8 cellular contexts compared by ENCODE assay signal in genomic region chr9:35102769-35103659, GRCh38. TPM values are rescaled to one million over a fixed set of nuclear protein-coding genes. Genes with fewer than 3 reads are reported as not detected.
DNase-seq lines count a peak whose midpoint lies in the region; ATAC-seq, FAIRE-seq and TF ChIP-seq lines count a peak whose summit lies in the region.

Gene STOML2 (minus strand): TSS chr9:35103131. CDS start chr9:35103094, 37 bp downstream.

- H3K4me3 ChIP-seq in astrocyte (ENCODE audit: insufficient read depth, low read depth, low read length): peak within 1 kb of the TSS; percentile 82
- H3K4me3 ChIP-seq in rectal smooth muscle tissue (ENCODE audit: low read length): peak within 1 kb of the TSS; percentile 86
- H3K4me3 ChIP-seq in aorta (ENCODE audit: low read length in 2 of 2): peak within 1 kb of the TSS; percentile 59 to 62

- 1% methylated on average over 57 of the region's 57 CpGs for WGBS in aorta, 2 donors

- no peaks in the 10 kb centered on the region for H3K27me3 ChIP-seq in astrocyte (ENCODE audit: insufficient read depth, low read length)
- no peaks in the 10 kb centered on the region for H3K27me3 ChIP-seq in rectal smooth muscle tissue (ENCODE audit: control insufficient read depth, insufficient read depth, low read length)
- H3K27me3 ChIP-seq in aorta (ENCODE audit: control insufficient read depth in 1 of 2, insufficient read depth in 2 of 2, low read length in 1 of 2): no peaks in the 10 kb centered on the region

- H3K4me1 ChIP-seq in astrocyte (ENCODE audit: insufficient read depth, low read length) (peaks cover 17% of the 10 kb centered on the region), rectal smooth muscle tissue (ENCODE audit: control insufficient read depth, insufficient read depth, low read length) (peaks cover 11% of the 10 kb centered on the region), aorta (ENCODE audit: control insufficient read depth in 1 of 2, insufficient read depth in 2 of 2, low read length in 2 of 2) (no peaks in the 10 kb centered on the region)

- no peaks in the 10 kb centered on the region for H3K27me3 Mint-ChIP-seq in astrocyte (ENCODE audit: low read depth, unreplicated experiment)

- peak; percentile 81 for TF ChIP-seq POLR2A in GM18505 (IDR thresholded peaks at IDR 0.05; ENCODE audit: borderline replicate concordance, extremely low read depth, insufficient read depth, insufficient read length)

- H3K9ac ChIP-seq in astrocyte (ENCODE audit: low read length) (peak within 1 kb of the TSS; percentile 94), rectal smooth muscle tissue (ENCODE audit: low read length) (peak within 1 kb of the TSS; percentile 90)

- H3K27ac ChIP-seq in astrocyte (ENCODE audit: low read depth, low read length) (peak within 1 kb of the TSS; percentile 93), rectal smooth muscle tissue (ENCODE audit: low read depth, low read length) (peak within 1 kb of the TSS; percentile 85), aorta (ENCODE audit: low read depth in 1 of 2, low read length in 2 of 2) (peak within 1 kb of the TSS in 1 of 2 donors; percentile 65)

- H3K9me3 ChIP-seq in astrocyte (ENCODE audit: insufficient read depth, low read depth, low read length) (no peaks in the 10 kb centered on the region), aorta (ENCODE audit: control insufficient read depth, low read length) (no peaks in the 10 kb centered on the region)

- H3K36me3 Mint-ChIP-seq in astrocyte (ENCODE audit: low read depth, unreplicated experiment): peaks cover 24% of the 10 kb centered on the region

- intact Hi-C loops in aorta (cut with DNase I): no loop called here

- H3K4me2 ChIP-seq in astrocyte (ENCODE audit: low read length): peak within 1 kb of the TSS; percentile 91

- peaks cover 18% of the 10 kb centered on the region for H3K4me1 Mint-ChIP-seq in astrocyte (ENCODE audit: low read depth, unreplicated experiment)

- peak within 1 kb of the TSS; percentile 78 for H2AFZ ChIP-seq in astrocyte (ENCODE audit: low read depth, low read length)

- H3K4me3 Mint-ChIP-seq in astrocyte (ENCODE audit: unreplicated experiment): peak within 1 kb of the TSS; percentile 93

- no peak for TF ChIP-seq CTCF in astrocyte (IDR thresholded peaks at IDR 0.05; ENCODE audit: insufficient read depth, low read depth, low read length)

- no peaks in the 10 kb centered on the region for H3K9me3 Mint-ChIP-seq in astrocyte (ENCODE audit: unreplicated experiment)

- ATAC-seq in GM18505 (IDR thresholded peaks at IDR 0.05; ENCODE audit: unreplicated experiment): peak; percentile 86
- peak; percentile 83 for ATAC-seq in HG02973 (IDR thresholded peaks at IDR 0.05; ENCODE audit: unreplicated experiment)
- ATAC-seq in aorta (ENCODE audit: low FRiP score): peak; percentile 96

- peaks cover 32% of the 10 kb centered on the region for H3K79me2 ChIP-seq in astrocyte (ENCODE audit: insufficient read depth, low read length)

- peaks cover 9% of the 10 kb centered on the region for H4K20me1 ChIP-seq in astrocyte (ENCODE audit: insufficient read depth, low read length)

- peak within 1 kb of the TSS; percentile 91 for H3K27ac Mint-ChIP-seq in astrocyte (ENCODE audit: unreplicated experiment)

- FAIRE-seq in astrocyte (lab: Jason Lieb, UNC): peak; percentile 93

- H3K36me3 ChIP-seq in astrocyte (ENCODE audit: insufficient read depth, low read length) (peaks cover 39% of the 10 kb centered on the region), rectal smooth muscle tissue (ENCODE audit: control insufficient read depth, insufficient read depth, low read length) (peaks cover 30% of the 10 kb centered on the region), aorta (ENCODE audit: control insufficient read depth in 1 of 2, insufficient read depth in 2 of 2, low read length in 1 of 2) (peaks cover 0 to 6% of the 10 kb centered on the region in 2 donors)

- peak; percentile 95 for DNase-seq in NCI-H2029 (lab: John Stamatoyannopoulos, UW)
- DNase-seq in T-helper 22 cell (ENCODE audit: low read depth): peak; percentile 89
- peak; percentile 95 for DNase-seq in astrocyte (ENCODE audit: low read depth)
- peak; percentile 98 for DNase-seq in hepatic stellate cell (ENCODE audit: low spot score)
- DNase-seq in aorta: peak; percentile 96 to 97

RNA-seq across cellular contexts. Expression of gene STOML2, which starts in this region (rescaled TPM):
- total RNA-seq in astrocyte (83.1 and 85.1 TPM in 2 replicates), aorta (10 to 100 TPM; 47.2 to 49.2 TPM)
- 10 to 100 TPM; 74.5 to 85.3 TPM for polyA plus RNA-seq in aorta
